ENCODE assay signal across 8 cellular contexts in the genomic region with DNA sequence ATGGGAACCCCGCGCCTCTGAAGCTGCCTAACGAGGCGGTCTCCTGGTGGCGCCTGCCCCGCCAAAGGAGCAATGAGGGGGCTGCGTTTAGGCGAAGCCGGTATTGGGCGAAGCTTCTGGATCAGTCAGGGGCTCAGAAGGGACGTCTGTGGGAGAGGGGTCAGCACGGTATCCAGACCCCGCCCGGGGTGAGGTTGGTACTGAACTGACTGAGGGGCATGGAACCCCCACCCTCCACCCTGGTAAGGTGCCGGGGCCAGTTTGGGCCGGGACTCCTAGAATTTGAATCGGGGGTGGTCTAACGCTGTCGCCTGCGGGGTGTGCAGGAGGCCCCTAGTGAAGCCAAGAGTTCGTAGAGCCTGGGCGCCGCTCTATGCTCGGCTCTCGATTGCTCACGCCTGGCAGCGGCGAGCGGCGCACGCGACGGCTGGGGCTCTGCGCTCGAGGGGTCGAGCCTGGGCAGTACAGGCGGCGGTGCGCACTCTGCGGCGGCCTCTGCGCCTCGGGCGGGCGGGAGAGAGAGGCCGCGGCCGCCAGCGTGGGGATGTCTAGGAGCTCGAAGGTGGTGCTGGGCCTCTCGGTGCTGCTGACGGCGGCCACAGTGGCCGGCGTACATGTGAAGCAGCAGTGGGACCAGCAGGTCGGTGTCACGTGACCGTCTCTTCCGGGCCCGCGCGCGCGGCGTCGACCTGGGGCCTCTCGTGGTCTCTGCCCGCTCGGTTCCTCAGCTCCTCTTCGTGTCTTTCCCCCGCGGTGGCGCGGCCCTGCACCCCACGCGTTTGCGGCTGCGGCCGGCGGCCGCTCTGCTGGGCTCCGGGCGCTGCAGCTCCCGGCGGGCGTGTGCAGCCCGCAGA. TPM values are rescaled to one million over a fixed set of nuclear protein-coding genes. Genes with fewer than 3 reads are reported as not detected.
DNase-seq lines count a peak whose midpoint lies in the region; ATAC-seq, FAIRE-seq and TF ChIP-seq lines count a peak whose summit lies in the region.

TSS of gene KAT14 (plus strand) at position 452 of the 854 bp plus-strand sequence. CDS start 4,798 bp downstream, outside the sequence.
TSS of gene PET117 (plus strand) at position 452 of the 854 bp plus-strand sequence. CDS start at position 545, 93 bp downstream.

- peaks cover 10% of the 10 kb centered on the region for H3K36me3 ChIP-seq in OCI-LY1 (ENCODE audit: insufficient read depth, low read length)

- H3K79me2 ChIP-seq in OCI-LY1 (ENCODE audit: insufficient read depth, low read length), result peaks cover 18% of the 10 kb centered on the region

- H3K9me2 ChIP-seq in OCI-LY1 (ENCODE audit: low read depth, low read length), result no peaks in the 10 kb centered on the region

- H3K4me1 ChIP-seq in OCI-LY1 (ENCODE audit: insufficient read depth, low read length, severe bottlenecking) (peaks cover 24% of the 10 kb centered on the region), mononuclear cell (ENCODE audit: insufficient read depth, low read length) (peaks cover 33% of the 10 kb centered on the region)

- peak; percentile 88 for ATAC-seq in GM21390 (IDR thresholded peaks at IDR 0.05; ENCODE audit: unreplicated experiment)

- no peaks in the 10 kb centered on the region for H3K27me3 ChIP-seq in OCI-LY1 (ENCODE audit: insufficient read depth, low read length)
- no peaks in the 10 kb centered on the region for H3K27me3 ChIP-seq in mononuclear cell (ENCODE audit: insufficient read depth, low read length)

- H3K4me2 ChIP-seq in OCI-LY1 (ENCODE audit: low read length), result peak within 1 kb of the TSS; percentile 98

- H3K9ac ChIP-seq in OCI-LY1 (ENCODE audit: low read length), result peak within 1 kb of the TSS; percentile 97

- TF ChIP-seq CTCF in D721Med (IDR thresholded peaks at IDR 0.05; ENCODE audit: insufficient read depth, missing control alignments) (no peak), OCI-LY1 (IDR thresholded peaks at IDR 0.05; ENCODE audit: low read length) (no peak), epithelial cell of esophagus (IDR thresholded peaks at IDR 0.05; ENCODE audit: insufficient read depth, low read depth, low read length, missing control alignments) (no peak)

- H3K4me3 ChIP-seq in OCI-LY1 (ENCODE audit: low read depth, low read length, poor library complexity, severe bottlenecking) (peak within 1 kb of the TSS; percentile 93), epithelial cell of esophagus (ENCODE audit: low read length) (peak within 1 kb of the TSS; percentile 92), mononuclear cell (ENCODE audit: low read length) (peak within 1 kb of the TSS; percentile 74)

- H3F3A ChIP-seq in OCI-LY1 (ENCODE audit: insufficient read depth, low read length), result no peaks in the 10 kb centered on the region

- H3K27ac ChIP-seq in OCI-LY1 (ENCODE audit: low read depth, low read length, poor library complexity, severe bottlenecking), result peak within 1 kb of the TSS; percentile 44

- H3K9me3 ChIP-seq in OCI-LY1 (ENCODE audit: low read length) (no peaks in the 10 kb centered on the region), mononuclear cell (ENCODE audit: low read depth, low read length) (no peaks in the 10 kb centered on the region)

- H4K20me1 ChIP-seq in OCI-LY1 (ENCODE audit: insufficient read depth, low read length), result no peaks in the 10 kb centered on the region; the same call in 1 of the 2 replicates

- H2AFZ ChIP-seq in OCI-LY1 (ENCODE audit: low read length), result peak within 1 kb of the TSS; percentile 93

- no peak for FAIRE-seq in D721Med (lab: Jason Lieb, UNC)

- DNase-seq in D721Med (ENCODE audit: insufficient read length, low spot score) (peak; percentile 23), HUDEP-2 (lab: John Stamatoyannopoulos, UW; ENCODE audit: unreplicated experiment in 76 of 76) (peak in 75 of 76 experiments; percentile 34 to 89 (median 80)), activated T-cell treated with anti-CD3 and anti-CD28 coated beads for 1 hour (ENCODE audit: low read depth) (peak; percentile 87), epithelial cell of esophagus (ENCODE audit: low read depth) (peak; percentile 93)
- DNase-seq in stimulated activated CD8-positive, alpha-beta memory T cell treated with anti-CD3 and anti-CD28 coated beads, Interleukin-2, amount 100 ng/mL, for 48 hours (ENCODE audit: low read depth in 2 of 2), result peak; percentile 82 to 83

RNA-seq across cellular contexts. Expression of gene KAT14, which starts in this region (rescaled TPM):
- total RNA-seq in mononuclear cell, result 6.4 TPM

RNA-seq across cellular contexts. Expression of gene PET117, which starts in this region (rescaled TPM):
- 14.5 TPM for total RNA-seq in mononuclear cell

Comparison
In these comparisons a context has a peak if more than half of its experiments do, and no peak if none do; other contexts are left out.
1. Peak in every context shown above with its lines: DNase-seq, ATAC-seq, H3K4me3 ChIP-seq and H3K27ac ChIP-seq.
2. DNase-seq: peak in every context shown above with its lines; median percentile 93 in epithelial cell of esophagus; 87 in activated T-cell treated with anti-CD3 and anti-CD28 coated beads for 1 hour; 82 in stimulated activated CD8-positive, alpha-beta memory T cell treated with anti-CD3 and anti-CD28 coated beads, Interleukin-2, amount 100 ng/mL, for 48 hours; 80 in HUDEP-2; 23 in D721Med.